In the genomic region with DNA sequence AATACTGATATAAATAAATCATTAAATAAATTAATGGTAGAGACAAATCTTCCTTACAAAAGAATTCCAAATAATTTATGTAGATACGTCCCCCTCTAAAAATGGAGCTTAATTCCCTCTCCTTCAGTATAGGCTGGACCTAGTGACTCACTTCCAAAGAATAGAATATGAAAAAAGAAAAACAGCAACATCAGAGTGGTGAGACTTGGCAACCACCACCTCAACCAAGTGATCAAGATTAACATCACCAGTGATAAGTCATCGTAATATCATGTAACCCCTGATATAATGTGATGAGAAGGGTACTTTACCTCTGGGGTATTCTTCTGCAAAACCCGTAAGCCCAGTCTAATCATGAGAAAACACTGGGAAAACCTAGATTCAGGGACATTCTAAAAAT, we compare ENCODE assay signal across 1 cellular context.
TF ChIP-seq lines count a peak whose summit lies in the region.

No MANE protein-coding gene starts in this region.

TF ChIP-seq in IMR-90, 13 proteins besides CTCF, POLR2A, EP300 and RAD21:
- TF ChIP-seq NFE2L2 (IDR thresholded peaks at IDR 0.05; ENCODE audit: low read depth, low read length) (no peak), RCOR1 (IDR thresholded peaks at IDR 0.05; ENCODE audit: insufficient replicate concordance, low read length) (no peak), SMC3 (IDR thresholded peaks at IDR 0.05; ENCODE audit: low read depth, low read length) (no peak), CEBPB (IDR thresholded peaks at IDR 0.05; ENCODE audit: low read depth, low read length) (no peak), RFX5 (IDR thresholded peaks at IDR 0.05; ENCODE audit: low read depth, low read length) (no peak), FOS (IDR thresholded peaks at IDR 0.05; ENCODE audit: low read depth, low read length) (no peak), MAFK (IDR thresholded peaks at IDR 0.05; ENCODE audit: low read depth, low read length) (no peak), MAZ (IDR thresholded peaks at IDR 0.05; ENCODE audit: borderline replicate concordance, low read depth, low read length) (no peak), MXI1 (IDR thresholded peaks at IDR 0.05; ENCODE audit: borderline replicate concordance, low read depth, low read length) (no peak)
- TF ChIP-seq, protein P1, sequence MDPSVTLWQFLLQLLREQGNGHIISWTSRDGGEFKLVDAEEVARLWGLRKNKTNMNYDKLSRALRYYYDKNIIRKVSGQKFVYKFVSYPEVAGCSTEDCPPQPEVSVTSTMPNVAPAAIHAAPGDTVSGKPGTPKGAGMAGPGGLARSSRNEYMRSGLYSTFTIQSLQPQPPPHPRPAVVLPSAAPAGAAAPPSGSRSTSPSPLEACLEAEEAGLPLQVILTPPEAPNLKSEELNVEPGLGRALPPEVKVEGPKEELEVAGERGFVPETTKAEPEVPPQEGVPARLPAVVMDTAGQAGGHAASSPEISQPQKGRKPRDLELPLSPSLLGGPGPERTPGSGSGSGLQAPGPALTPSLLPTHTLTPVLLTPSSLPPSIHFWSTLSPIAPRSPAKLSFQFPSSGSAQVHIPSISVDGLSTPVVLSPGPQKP (IDR thresholded peaks at IDR 0.05; ENCODE audit: borderline replicate concordance, low read depth, low read length): no peak
